ENCODE assay signal across 8 cellular contexts in the genomic region with DNA sequence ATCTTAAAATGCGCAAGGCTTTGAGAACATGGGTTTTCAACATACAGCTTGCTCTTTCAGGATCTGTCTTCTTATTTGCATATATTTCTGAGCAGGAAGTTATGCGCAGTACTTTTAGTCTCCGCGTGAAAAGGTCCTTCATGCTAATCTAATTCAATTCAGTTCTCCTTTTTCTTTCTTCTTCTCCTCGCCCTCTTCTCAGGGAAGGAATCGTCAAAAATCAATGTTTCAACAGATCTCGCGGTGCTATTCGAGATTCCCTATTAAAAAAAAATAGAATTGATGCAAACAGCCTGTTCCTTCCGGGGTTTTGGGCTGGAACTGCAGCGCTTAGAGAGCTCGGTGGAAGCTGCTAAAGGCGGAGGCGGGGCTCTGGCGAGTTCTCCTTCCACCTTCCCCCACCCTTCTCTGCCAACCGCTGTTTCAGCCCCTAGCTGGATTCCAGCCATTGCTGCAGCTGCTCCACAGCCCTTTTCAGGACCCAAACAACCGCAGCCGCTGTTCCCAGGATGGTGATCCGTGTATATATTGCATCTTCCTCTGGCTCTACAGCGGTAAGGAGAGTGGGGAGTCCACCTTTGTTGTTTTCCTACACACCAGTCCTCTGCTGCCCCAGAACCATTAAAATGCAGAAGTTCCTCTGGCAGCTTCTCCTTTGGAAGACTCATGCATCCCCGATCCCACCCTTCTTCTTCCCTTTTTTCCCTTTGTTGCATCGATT. TPM values are rescaled to one million over a fixed set of nuclear protein-coding genes. Genes with fewer than 3 reads are reported as not detected.
DNase-seq lines count a peak whose midpoint lies in the region; ATAC-seq and TF ChIP-seq lines count a peak whose summit lies in the region.

A gene with protein sequence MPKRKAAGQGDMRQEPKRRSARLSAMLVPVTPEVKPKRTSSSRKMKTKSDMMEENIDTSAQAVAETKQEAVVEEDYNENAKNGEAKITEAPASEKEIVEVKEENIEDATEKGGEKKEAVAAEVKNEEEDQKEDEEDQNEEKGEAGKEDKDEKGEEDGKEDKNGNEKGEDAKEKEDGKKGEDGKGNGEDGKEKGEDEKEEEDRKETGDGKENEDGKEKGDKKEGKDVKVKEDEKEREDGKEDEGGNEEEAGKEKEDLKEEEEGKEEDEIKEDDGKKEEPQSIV (minus strand): TSS at position 222 of the 721 bp plus-strand sequence. CDS start 80,364 bp downstream, outside the sequence.
A gene (plus strand): TSS at position 411 of the 721 bp plus-strand sequence. CDS start 99 bp downstream, at position 510.

- H4K8ac ChIP-seq in neuronal stem cell (ENCODE audit: low read depth, low read length) = no peak within 1 kb of the TSS

- WGBS in gastroesophageal sphincter (ENCODE audit: low coverage in 1 of 2), 2 donors = 0 to 11% methylated on average over 10 to 13 of the region's 22 CpGs
- no CpG with 5 or more reads among the region's 22 CpGs for WGBS in neuronal stem cell (ENCODE audit: extremely low coverage in 2 of 2, insufficient read length in 2 of 2, insufficient replicate concordance in 1 of 2), 2 donors

- H3K4me1 ChIP-seq in CD4-positive, alpha-beta memory T cell (ENCODE audit: insufficient read depth, low read length) = peaks cover 38% of the 10 kb centered on the region
- H3K4me1 ChIP-seq in gastroesophageal sphincter (peaks cover 0 to 8% (median 0%) of the 10 kb centered on the region in 3 donors), neuronal stem cell (ENCODE audit: control insufficient read depth in 2 of 2, insufficient read depth in 1 of 2, low read depth in 1 of 2, low read length in 2 of 2) (no peaks in the 10 kb centered on the region)

- no peak for TF ChIP-seq EP300 in gastroesophageal sphincter (IDR thresholded peaks at IDR 0.05)

- H3K27ac ChIP-seq in CD4-positive, alpha-beta memory T cell (ENCODE audit: low read depth, low read length) = peak within 1 kb of the TSS; percentile 74
- H3K27ac ChIP-seq in gastroesophageal sphincter (peak within 1 kb of the TSS; percentile 79 to 86 (median 83)), neuronal stem cell (replicated peaks; ENCODE audit: low read length) (peak within 1 kb of the TSS; percentile 81), substantia nigra (ENCODE audit: low read depth, low read length, poor library complexity, severe bottlenecking) (peak within 1 kb of the TSS; percentile 72)

- H3K4ac ChIP-seq in neuronal stem cell (ENCODE audit: low read length) = no peak within 1 kb of the TSS

- H3K79me1 ChIP-seq in neuronal stem cell (ENCODE audit: low read depth, low read length) = no peaks in the 10 kb centered on the region

- H2BK15ac ChIP-seq in neuronal stem cell (ENCODE audit: low read length) = no peak within 1 kb of the TSS

- peaks cover 0 to 26% of the 10 kb centered on the region in 2 donors for H3K36me3 Mint-ChIP-seq in CD4-positive, alpha-beta memory T cell

- no peak within 1 kb of the TSS for H2AK5ac ChIP-seq in neuronal stem cell (ENCODE audit: low read depth, low read length)

- no peak within 1 kb of the TSS for H3K9ac ChIP-seq in neuronal stem cell (ENCODE audit: low read depth, low read length, poor library complexity)

- DNase-seq in CD4-positive, alpha-beta memory T cell = peak; percentile 70 to 77 (median 76)
- peak; percentile 73 for DNase-seq in SIG-M5 (lab: John Stamatoyannopoulos, UW)
- DNase-seq in activated naive CD4-positive, alpha-beta T cell treated with Interleukin-2 at 50 U/mL for 16 hours = peak; percentile 66
- DNase-seq in neuronal stem cell (ENCODE audit: low spot score) = peak; percentile 58
- DNase-seq in substantia nigra (lab: John Stamatoyannopoulos, UW) = peak in 48 of 49 donors; percentile 5 to 71 (median 44)

- H3K23ac ChIP-seq in neuronal stem cell (ENCODE audit: low read depth, low read length, poor library complexity) = no peak within 1 kb of the TSS

- H3K4me3 Mint-ChIP-seq in CD4-positive, alpha-beta memory T cell = peak within 1 kb of the TSS; percentile 85 to 98 (median 94)

- CTCF ChIA-PET in CD4-positive, alpha-beta memory T cell (lab: Charles Lee; ENCODE audit: partially characterized antibody) = interaction anchor here (1.1 to 1.3 kb wide), 3 partner anchors 9 to 393 kb away, joined by 3 to 4 read pairs (median 3); a partner anchor contains a TSS

- intact Hi-C loops in CD4-positive, alpha-beta memory T cell (cut with micrococcal nuclease) = loop anchor here (2.0 kb wide), 2 partner anchors 81 to 391 kb away; no protein-coding TSS in a partner anchor

- H2BK12ac ChIP-seq in neuronal stem cell (ENCODE audit: low read length) = no peak within 1 kb of the TSS

- no peak within 1 kb of the TSS for H2BK120ac ChIP-seq in neuronal stem cell (ENCODE audit: low read depth, low read length)

- H3K4me2 ChIP-seq in neuronal stem cell (ENCODE audit: insufficient read depth, low read length, poor library complexity, severe bottlenecking) = peak within 1 kb of the TSS; percentile 23

- peak within 1 kb of the TSS; percentile 92 to 97 (median 94) for H3K27ac Mint-ChIP-seq in CD4-positive, alpha-beta memory T cell

- H4K91ac ChIP-seq in neuronal stem cell (ENCODE audit: low read depth, low read length, poor library complexity) = no peak within 1 kb of the TSS

- H2AFZ ChIP-seq in neuronal stem cell (ENCODE audit: low read length) = peak within 1 kb of the TSS; percentile 81

- peak in 2 of 4 experiments; percentile 12 to 29 for TF ChIP-seq CTCF in gastroesophageal sphincter (IDR thresholded peaks at IDR 0.05)

- H3K4me3 ChIP-seq in CD4-positive, alpha-beta memory T cell (ENCODE audit: low read length in 2 of 2) = peak within 1 kb of the TSS; percentile 84 to 88
- peak within 1 kb of the TSS; percentile 64 to 81 for H3K4me3 ChIP-seq in gastroesophageal sphincter
- peak within 1 kb of the TSS; percentile 72 to 87 for H3K4me3 ChIP-seq in neuronal stem cell (ENCODE audit: low read length in 2 of 2)

- H2BK5ac ChIP-seq in neuronal stem cell (ENCODE audit: low read length) = no peak within 1 kb of the TSS

- ATAC-seq in GM19438 (IDR thresholded peaks at IDR 0.05; ENCODE audit: low read depth, unreplicated experiment) (peak; percentile 90), HG03571 (IDR thresholded peaks at IDR 0.05; ENCODE audit: unreplicated experiment) (peak; percentile 94), gastroesophageal sphincter (peak; percentile 98)

- H3K36me3 ChIP-seq in CD4-positive, alpha-beta memory T cell (ENCODE audit: insufficient read depth, low read length) = no peaks in the 10 kb centered on the region
- H3K36me3 ChIP-seq in gastroesophageal sphincter (no peaks in the 10 kb centered on the region), neuronal stem cell (replicated peaks in 1 of 2; ENCODE audit: control insufficient read depth in 2 of 2, insufficient read depth in 2 of 2, low read length in 2 of 2) (peaks cover 0 to 5% of the 10 kb centered on the region in 2 donors)

- H3K27me3 ChIP-seq in CD4-positive, alpha-beta memory T cell (ENCODE audit: insufficient read depth, low read length) = no peaks in the 10 kb centered on the region
- H3K27me3 ChIP-seq in gastroesophageal sphincter (no peaks in the 10 kb centered on the region), neuronal stem cell (ENCODE audit: control insufficient read depth in 3 of 3, insufficient read depth in 3 of 3, low read depth in 1 of 3, low read length in 3 of 3) (no peaks in the 10 kb centered on the region)

- H3K4me1 Mint-ChIP-seq in CD4-positive, alpha-beta memory T cell = peaks cover 22 to 68% (median 36%) of the 10 kb centered on the region in 4 donors

- H3K14ac ChIP-seq in neuronal stem cell (ENCODE audit: low read length) = no peak within 1 kb of the TSS

- no peaks in the 10 kb centered on the region for H3K9me3 Mint-ChIP-seq in CD4-positive, alpha-beta memory T cell

- no peaks in the 10 kb centered on the region for H3K9me3 ChIP-seq in CD4-positive, alpha-beta memory T cell (ENCODE audit: control insufficient read depth in 1 of 2, low read length in 2 of 2)
- H3K9me3 ChIP-seq in gastroesophageal sphincter (no peaks in the 10 kb centered on the region), neuronal stem cell (replicated peaks in 1 of 2; ENCODE audit: control insufficient read depth in 2 of 2, insufficient read depth in 1 of 2, low read depth in 1 of 2, low read length in 2 of 2) (no peaks in the 10 kb centered on the region)

- peak; percentile 9 to 15 for TF ChIP-seq POLR2A in gastroesophageal sphincter (IDR thresholded peaks at IDR 0.05)

- no peak within 1 kb of the TSS for H3K18ac ChIP-seq in neuronal stem cell (ENCODE audit: low read length)

- H3K27me3 Mint-ChIP-seq in CD4-positive, alpha-beta memory T cell = no peaks in the 10 kb centered on the region

- POLR2A ChIA-PET in CD4-positive, alpha-beta memory T cell (lab: Charles Lee; ENCODE audit: partially characterized antibody) = interaction anchor here (0.6 to 2.3 kb wide), 4 partner anchors 9 to 405 kb away, joined by 3 to 20 read pairs (median 4); a partner anchor contains a TSS

RNA-seq across cellular contexts. Expression of the first gene that starts in this region (rescaled TPM):
- total RNA-seq in CD4-positive, alpha-beta memory T cell = 1 to 10 TPM; 1.8 to 2.7 TPM
- 1 to 10 TPM; 2.1 to 5.5 TPM for polyA plus RNA-seq in CD4-positive, alpha-beta memory T cell
- 10 to 100 TPM in 1 of 4 donors, 1 to 10 TPM in 3; 4.0 to 14.3 (median 5.8) TPM for total RNA-seq in gastroesophageal sphincter
- polyA plus RNA-seq in neuronal stem cell (2013, experiment 1 of 2) = 55.4 TPM
- polyA plus RNA-seq in neuronal stem cell (2013, experiment 2 of 2) = 56.0 TPM

RNA-seq across cellular contexts. Expression of the second gene that starts in this region (rescaled TPM):
- total RNA-seq in CD4-positive, alpha-beta memory T cell = 10 to 100 TPM; 81.4 to 86.5 TPM
- polyA plus RNA-seq in CD4-positive, alpha-beta memory T cell = 100 to 1,000 TPM; 181 to 242 TPM
- 100 to 1,000 TPM; 266 to 380 (median 359) TPM for total RNA-seq in gastroesophageal sphincter
- polyA plus RNA-seq in neuronal stem cell (2013, experiment 1 of 2) = 86.7 TPM
- polyA plus RNA-seq in neuronal stem cell (2013, experiment 2 of 2) = 90.4 TPM

Comparison
In these comparisons a context has a peak if more than half of its experiments do, and no peak if none do; other contexts are left out.
1. Peak in every context shown above with its lines: DNase-seq, ATAC-seq, H3K4me3 ChIP-seq and H3K27ac ChIP-seq.